In genomic region chr10:124614003-124614659, GRCh38 we compare ENCODE assay signal across 8 cellular contexts.
DNase-seq lines count a peak whose midpoint lies in the region; ATAC-seq, FAIRE-seq and TF ChIP-seq lines count a peak whose summit lies in the region.

No MANE protein-coding gene starts in this region.

- H3K9ac ChIP-seq in OCI-LY3 (ENCODE audit: low read length) = no peak overlapping the region

- peak overlapping the region; percentile 23 for H3K4me2 ChIP-seq in OCI-LY3 (ENCODE audit: low read length)

- H3K27ac ChIP-seq in OCI-LY3 (ENCODE audit: low read length) = no peak overlapping the region
- peak overlapping the region in 3 of 4 donors; percentile 31 to 59 (median 54) for H3K27ac ChIP-seq in sigmoid colon

- no peaks in the 10 kb centered on the region for H3K79me2 ChIP-seq in OCI-LY3 (ENCODE audit: low read length)

- TF ChIP-seq EP300 in sigmoid colon (IDR thresholded peaks at IDR 0.05) = no peak

- H3K27me3 ChIP-seq in OCI-LY3 (ENCODE audit: low read depth, low read length) = no peaks in the 10 kb centered on the region
- H3K27me3 ChIP-seq in sigmoid colon = no peaks in the 10 kb centered on the region

- H3K36me3 ChIP-seq in OCI-LY3 (replicated peaks; ENCODE audit: low read depth, low read length) (no peaks in the 10 kb centered on the region), sigmoid colon (peaks cover 0 to 25% (median 0%) of the 10 kb centered on the region in 4 donors)

- H3K4me3 ChIP-seq in OCI-LY3 (ENCODE audit: low read length) (no peak overlapping the region), sigmoid colon (no peak overlapping the region)

- peak; percentile 91 for FAIRE-seq in GM12892 (lab: Jason Lieb, UNC)

- no peak overlapping the region for H2AFZ ChIP-seq in OCI-LY3 (ENCODE audit: low read depth, low read length)

- intact Hi-C loops in sigmoid colon (cut with DNase I) = no loop called here

- no peak for DNase-seq in GM12892 (ENCODE audit: insufficient read length)
- DNase-seq in sigmoid colon = no peak
- no peak for DNase-seq in SW 1271 (lab: John Stamatoyannopoulos, UW)
- no peak for DNase-seq in cerebellar cortex (ENCODE audit: low spot score)
- no peak for DNase-seq in NK-92 (lab: John Stamatoyannopoulos, UW; ENCODE audit: unreplicated experiment)
- no peak for DNase-seq in NCI-H2029 (lab: John Stamatoyannopoulos, UW)

- H3K9me3 ChIP-seq in OCI-LY3 (ENCODE audit: insufficient read depth, low read length) = no peaks in the 10 kb centered on the region
- H3K9me3 ChIP-seq in sigmoid colon = no peaks in the 10 kb centered on the region

- peak; percentile 73 for ATAC-seq in GM21717 (IDR thresholded peaks at IDR 0.05; ENCODE audit: unreplicated experiment)

- peaks cover 41% of the 10 kb centered on the region for H4K20me1 ChIP-seq in OCI-LY3 (ENCODE audit: insufficient read depth, low read length)

- 79 to 84% methylated on average over 11 of the region's 11 CpGs for WGBS in sigmoid colon, 2 donors

- TF ChIP-seq POLR2A in GM12892 (IDR thresholded peaks at IDR 0.05; ENCODE audit: low read depth, low read length) = no peak
- no peak for TF ChIP-seq POLR2A in sigmoid colon (IDR thresholded peaks at IDR 0.05)

- peaks cover 24% of the 10 kb centered on the region for H3K4me1 ChIP-seq in OCI-LY3 (ENCODE audit: low read length)
- H3K4me1 ChIP-seq in sigmoid colon = peaks cover 0 to 28% (median 21%) of the 10 kb centered on the region in 4 donors

- TF ChIP-seq CTCF in OCI-LY3 (IDR thresholded peaks at IDR 0.05; ENCODE audit: low read depth, low read length) (no peak), sigmoid colon (IDR thresholded peaks at IDR 0.05) (no peak)
